In the genomic region with DNA sequence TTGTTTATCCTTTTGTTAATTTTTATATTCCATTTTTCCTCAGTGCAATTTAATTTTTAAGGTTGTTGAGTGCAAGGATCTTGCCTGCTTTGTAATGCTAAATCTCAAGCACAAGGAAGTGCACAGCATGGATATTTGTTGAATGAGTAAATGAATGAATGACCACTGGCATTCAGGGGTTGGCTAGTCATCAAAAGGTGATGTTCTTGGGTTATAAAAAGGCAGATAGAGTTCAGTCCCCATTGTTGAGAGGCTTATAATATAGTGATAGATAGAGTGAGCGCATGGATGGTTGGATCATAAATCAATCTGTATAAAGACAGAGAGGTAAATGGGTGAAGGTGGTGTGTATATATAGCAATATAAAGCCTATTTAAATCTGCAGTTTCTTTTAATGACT, we compare ENCODE assay signal across 23 cellular contexts.
DNase-seq lines count a peak whose midpoint lies in the region; ATAC-seq, FAIRE-seq and TF ChIP-seq lines count a peak whose summit lies in the region.
"Had no signal": no experiment of that assay in that cellular context is flagged by ENCODE, and none has a peak within 500 bp of the region (broad histone marks: within the 10 kb centered on the region; RNA-seq: fewer than 3 reads in every experiment).

No MANE protein-coding gene starts in this region.

- DNase-seq in GM12891 (ENCODE audit: insufficient read length, low spot score), result no peak
- peak; percentile 1 to 4 for DNase-seq in SW 1271 (lab: John Stamatoyannopoulos, UW)
- peak; percentile 43 to 79 for DNase-seq in fibroblast of lung (ENCODE audit: low read depth in 2 of 2)
- DNase-seq in renal cortical epithelial cell (ENCODE audit: low read depth), result peak; percentile 84
- DNase-seq in C1 segment of cervical spinal cord (lab: John Stamatoyannopoulos, UW), result no peak
- DNase-seq in stimulated activated CD4-positive, alpha-beta T cell treated with anti-CD3 and anti-CD28 coated beads, Interleukin-2, amount 100 ng/mL, for 24 hours, result no peak
- DNase-seq in NAMALWA (ENCODE audit: low spot score), result no peak
- DNase-seq: activated CD4-positive, alpha-beta T cell treated with anti-CD3 and anti-CD28 coated beads, Interleukin-2, amount 50 U/mL, for 1 hour; AML-193; Caco-2; dermis blood vessel endothelial cell; left cardiac atrium; NCI-H2107; NCI-H69; sigmoid colon; SK-N-SH; stimulated activated CD4-positive, alpha-beta T cell treated with anti-CD3 and anti-CD28 coated beads, Interleukin-2, amount 100 ng/mL, for 48 hours had no signal

- no peaks in the 10 kb centered on the region for H3K9me3 ChIP-seq in fibroblast of lung (ENCODE audit: control insufficient read depth, insufficient read depth, low read depth, low read length)
- H3K9me3 ChIP-seq: ascending aorta, neutrophil, SK-N-SH had no signal

- TF ChIP-seq POLR2A in GM12891 (IDR thresholded peaks at IDR 0.05; ENCODE audit: low read depth, low read length), result no peak

- H4K20me1 ChIP-seq in fibroblast of lung (ENCODE audit: control insufficient read depth, extremely low read depth, insufficient read depth, low read length), result no peaks in the 10 kb centered on the region

- H3K36me3 ChIP-seq in fibroblast of lung (ENCODE audit: control insufficient read depth, insufficient read depth, low read length), result no peaks in the 10 kb centered on the region
- H3K36me3 ChIP-seq: ascending aorta, esophagus muscularis mucosa, neutrophil, sigmoid colon had no signal

- H3K4me2 ChIP-seq in fibroblast of lung (ENCODE audit: extremely low read depth, insufficient read depth, low read length), result no peak overlapping the region
- H3K4me2 ChIP-seq: SK-N-SH had no signal

- no peaks in the 10 kb centered on the region for H3K4me1 ChIP-seq in fibroblast of lung (ENCODE audit: control insufficient read depth, extremely low read depth, insufficient read depth, low read length)
- H3K4me1 ChIP-seq: Caco-2, esophagus muscularis mucosa, sigmoid colon had no signal

- no peak overlapping the region for H2AFZ ChIP-seq in fibroblast of lung (ENCODE audit: low read length)

- TF ChIP-seq CTCF in fibroblast of lung (conservative IDR thresholded peaks at IDR 0.05 in 1 of 2, IDR thresholded peaks at IDR 0.05 in 1 of 2; ENCODE audit: low read depth in 1 of 2, low read length in 2 of 2), result no peak

- FAIRE-seq in GM12891 (lab: Jason Lieb, UNC), result peak; percentile 9
- FAIRE-seq: G401.6, GM12878 had no signal

- ATAC-seq in HG02840 (IDR thresholded peaks at IDR 0.05; ENCODE audit: low FRiP score, unreplicated experiment), result no peak
- ATAC-seq: GM12878, left cardiac atrium had no signal

- H3K27me3 ChIP-seq in fibroblast of lung (ENCODE audit: control insufficient read depth, insufficient read depth, low read length), result no peaks in the 10 kb centered on the region
- H3K27me3 ChIP-seq: ascending aorta, esophagus muscularis mucosa, neutrophil, sigmoid colon had no signal

- no peaks in the 10 kb centered on the region for H3K79me2 ChIP-seq in fibroblast of lung (ENCODE audit: control insufficient read depth, insufficient read depth, low read length)

- H3K27ac ChIP-seq in fibroblast of lung (ENCODE audit: insufficient read depth, low read length), result no peak overlapping the region
- H3K27ac ChIP-seq: ascending aorta, esophagus muscularis mucosa, neutrophil, sigmoid colon had no signal

- H3K9ac ChIP-seq in fibroblast of lung (ENCODE audit: insufficient read depth, low read length), result no peak overlapping the region
- H3K9ac ChIP-seq: SK-N-SH had no signal

- no peak overlapping the region for H3K4me3 ChIP-seq in fibroblast of lung (replicated peaks in 1 of 4; ENCODE audit: control extremely low read depth in 1 of 4, insufficient read depth in 1 of 4, low read depth in 3 of 4, low read length in 4 of 4)
- H3K4me3 ChIP-seq: ascending aorta, esophagus muscularis mucosa, GM12878, sigmoid colon had no signal

TF ChIP-seq in GM12891, 5 proteins besides CTCF, POLR2A, EP300 and RAD21:
- TF ChIP-seq POU2F2 (IDR thresholded peaks at IDR 0.05; ENCODE audit: low read depth, low read length) (no peak), PAX5 (IDR thresholded peaks at IDR 0.05; ENCODE audit: insufficient read depth, low read length, severe bottlenecking) (no peak), POLR2AphosphoS5 (IDR thresholded peaks at IDR 0.05; ENCODE audit: low read depth, low read length) (no peak), TAF1 (IDR thresholded peaks at IDR 0.05; ENCODE audit: low read depth, low read length) (no peak), SPI1 (IDR thresholded peaks at IDR 0.05; ENCODE audit: low read depth, low read length) (no peak)

Comparison
In these comparisons a context has a peak if more than half of its experiments do, and no peak if none do; other contexts are left out.
1. DNase-seq: peak in SW 1271 (2 of 2), fibroblast of lung (2 of 2) and renal cortical epithelial cell (single experiment); none in GM12891 (single experiment), C1 segment of cervical spinal cord (0 of 14), stimulated activated CD4-positive, alpha-beta T cell treated with anti-CD3 and anti-CD28 coated beads, Interleukin-2, amount 100 ng/mL, for 24 hours (0 of 2) and NAMALWA (single experiment).